Comparison of ENCODE assay signal across 8 cellular contexts in the genomic region with DNA sequence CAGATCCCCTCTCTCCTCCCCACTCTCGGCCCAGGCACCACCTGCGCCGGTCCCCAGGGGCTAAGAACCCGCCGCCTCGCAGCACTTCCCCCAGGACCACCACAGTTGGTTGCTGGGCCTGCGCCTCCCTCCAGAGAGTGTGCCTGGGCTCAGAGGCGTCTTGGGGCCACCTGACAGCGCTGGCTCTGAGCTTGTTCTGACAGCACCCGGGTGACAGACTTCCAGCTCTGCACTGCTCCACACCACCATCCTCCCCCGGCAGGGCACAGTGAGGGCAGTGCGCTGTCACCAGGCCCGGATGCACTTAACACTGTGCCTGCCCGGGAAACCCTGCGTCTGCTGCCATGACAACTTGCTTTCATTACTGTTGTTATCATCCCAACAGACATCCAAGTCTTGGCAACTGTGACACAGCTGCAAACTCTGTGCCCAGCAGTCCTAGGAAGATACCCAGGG. TPM values are rescaled to one million over a fixed set of nuclear protein-coding genes. Genes with fewer than 3 reads are reported as not detected.
DNase-seq lines count a peak whose midpoint lies in the region; ATAC-seq and TF ChIP-seq lines count a peak whose summit lies in the region.

No MANE protein-coding gene starts in this region.

- H3K27me3 Mint-ChIP-seq in activated naive CD4-positive, alpha-beta T cell treated with anti-CD3 and anti-CD28 coated beads, Interleukin-2, amount 50 U/mL, for 24 hours = no peaks in the 10 kb centered on the region

- H3K9me3 Mint-ChIP-seq in activated naive CD4-positive, alpha-beta T cell treated with anti-CD3 and anti-CD28 coated beads, Interleukin-2, amount 50 U/mL, for 24 hours = no peaks in the 10 kb centered on the region

- H3F3A ChIP-seq in GM23248 (ENCODE audit: insufficient read depth) (no peaks in the 10 kb centered on the region), OCI-LY1 (ENCODE audit: insufficient read depth, low read length) (no peaks in the 10 kb centered on the region)

- TF ChIP-seq CTCF in OCI-LY1 (IDR thresholded peaks at IDR 0.05; ENCODE audit: low read length) = no peak
- no peak for TF ChIP-seq CTCF in esophagus muscularis mucosa (IDR thresholded peaks at IDR 0.05)

- TF ChIP-seq POLR2A in esophagus muscularis mucosa (IDR thresholded peaks at IDR 0.05; ENCODE audit: low read depth) = no peak

- H3K4me2 ChIP-seq in GM23248 (ENCODE audit: unreplicated experiment) = no peak overlapping the region
- 0 out of 2 replicates have a peak overlapping the region, but pooled peaks have one; percentile 2 for H3K4me2 ChIP-seq in OCI-LY1 (ENCODE audit: low read length)

- TF ChIP-seq EP300 in esophagus muscularis mucosa (IDR thresholded peaks at IDR 0.05) = no peak

- H3K9me2 ChIP-seq in GM23248 (ENCODE audit: insufficient read depth) = no peaks in the 10 kb centered on the region
- H3K9me2 ChIP-seq in OCI-LY1 (ENCODE audit: low read depth, low read length) = no peaks in the 10 kb centered on the region

- DNase-seq in Ammon's horn (ENCODE audit: low spot score) (peak; percentile 80), GM23248 (peak; percentile 63), kidney tubule cell (ENCODE audit: low spot score) (peak; percentile 51), esophagus muscularis mucosa (ENCODE audit: extremely low spot score) (no peak)
- peak; percentile 27 to 35 for DNase-seq in stimulated activated CD8-positive, alpha-beta memory T cell treated with anti-CD3 and anti-CD28 coated beads, Interleukin-4, amount 100 ng/mL, for 1 hour (ENCODE audit: low read depth in 2 of 2, low spot score in 1 of 2)

- H3K27ac ChIP-seq in GM23248 = 0 out of 2 replicates have a peak overlapping the region, but pooled peaks have one; percentile 3
- H3K27ac ChIP-seq in OCI-LY1 (ENCODE audit: low read depth, low read length, poor library complexity, severe bottlenecking) = no peak overlapping the region
- peak overlapping the region in 1 of 4 donors; percentile 41 for H3K27ac ChIP-seq in esophagus muscularis mucosa (replicated peaks in 1 of 4)

- intact Hi-C loops in esophagus muscularis mucosa (cut with DNase I) = no loop called here

- in situ Hi-C loops in GM23248 (cut with MboI) = no loop called here

- H3K4me1 Mint-ChIP-seq in activated naive CD4-positive, alpha-beta T cell treated with anti-CD3 and anti-CD28 coated beads, Interleukin-2, amount 50 U/mL, for 24 hours = peaks cover 54% of the 10 kb centered on the region

- H3K9ac ChIP-seq in GM23248 (no peak overlapping the region), OCI-LY1 (ENCODE audit: low read length) (no peak overlapping the region)

- peak overlapping the region; percentile 88 for H3K27ac Mint-ChIP-seq in activated naive CD4-positive, alpha-beta T cell treated with anti-CD3 and anti-CD28 coated beads, Interleukin-2, amount 50 U/mL, for 24 hours

- H3K36me3 ChIP-seq in GM23248 (ENCODE audit: low read depth) (no peaks in the 10 kb centered on the region), OCI-LY1 (ENCODE audit: insufficient read depth, low read length) (no peaks in the 10 kb centered on the region; the same call in 1 of the 2 replicates), esophagus muscularis mucosa (no peaks in the 10 kb centered on the region)

- no peak overlapping the region for H3K4me3 ChIP-seq in GM23248
- no peak overlapping the region for H3K4me3 ChIP-seq in OCI-LY1 (ENCODE audit: low read depth, low read length, poor library complexity, severe bottlenecking)
- no peak overlapping the region for H3K4me3 ChIP-seq in esophagus muscularis mucosa

- H3K27me3 ChIP-seq in GM23248 (replicated peaks; ENCODE audit: insufficient read depth) (no peaks in the 10 kb centered on the region), OCI-LY1 (ENCODE audit: insufficient read depth, low read length) (peaks cover 8% of the 10 kb centered on the region), esophagus muscularis mucosa (no peaks in the 10 kb centered on the region)

- WGBS in GM23248 (ENCODE audit: low coverage in 1 of 2, low lambda C conversion rate in 2 of 2, missing lambda C conversion rate in 2 of 2), 2 experiments = 61 to 67% methylated on average over 15 of the region's 15 CpGs
- WGBS in esophagus muscularis mucosa = 30% methylated on average over 2 of the region's 15 CpGs

- peak overlapping the region; percentile 57 for H3K4me3 Mint-ChIP-seq in activated naive CD4-positive, alpha-beta T cell treated with anti-CD3 and anti-CD28 coated beads, Interleukin-2, amount 50 U/mL, for 24 hours

- H3K79me2 ChIP-seq in GM23248 (ENCODE audit: insufficient read depth) = peaks cover 100% of the 10 kb centered on the region
- H3K79me2 ChIP-seq in OCI-LY1 (ENCODE audit: insufficient read depth, low read length) = no peaks in the 10 kb centered on the region

- no peaks in the 10 kb centered on the region for H3K36me3 Mint-ChIP-seq in activated naive CD4-positive, alpha-beta T cell treated with anti-CD3 and anti-CD28 coated beads, Interleukin-2, amount 50 U/mL, for 24 hours

- H4K20me1 ChIP-seq in GM23248 (ENCODE audit: insufficient read depth) = peaks cover 9% of the 10 kb centered on the region; the same call in 1 of the 2 replicates
- H4K20me1 ChIP-seq in OCI-LY1 (ENCODE audit: insufficient read depth, low read length) = 0 out of 2 replicates have a peak, but pooled peaks cover 4% of the 10 kb centered on the region

- no peak for ATAC-seq in GM19035 (IDR thresholded peaks at IDR 0.05; ENCODE audit: unreplicated experiment)

- no peak overlapping the region for H2AFZ ChIP-seq in GM23248
- no peak overlapping the region for H2AFZ ChIP-seq in OCI-LY1 (ENCODE audit: low read length)

- H3K4me1 ChIP-seq in GM23248 (ENCODE audit: insufficient read depth) (no peaks in the 10 kb centered on the region), OCI-LY1 (ENCODE audit: insufficient read depth, low read length, severe bottlenecking) (peaks cover 11% of the 10 kb centered on the region), esophagus muscularis mucosa (peaks cover 30 to 60% (median 47%) of the 10 kb centered on the region in 4 donors)

- H3K9me3 ChIP-seq in GM23248 (ENCODE audit: low read depth) (no peaks in the 10 kb centered on the region), OCI-LY1 (ENCODE audit: low read length) (no peaks in the 10 kb centered on the region), esophagus muscularis mucosa (no peaks in the 10 kb centered on the region)

RNA-seq across cellular contexts. Expression of a gene that starts 6.6 kb away (rescaled TPM):
- 27.0 and 47.8 TPM in 2 replicates for total RNA-seq in GM23248 (2014; rRNA removed; shearing (Covaris generic))
- polyA plus RNA-seq in GM23248 (2016; fragmentation: Nextera tagmentation; extraction: Ambion mirVana) = 10.5 and 11.0 TPM in 2 replicates
- 10 to 100 TPM; 23.0 to 47.3 (median 41.4) TPM for total RNA-seq in esophagus muscularis mucosa

RNA-seq across cellular contexts. Expression of a gene that starts 20.4 kb away (rescaled TPM):
- total RNA-seq in GM23248 (2014; rRNA removed; shearing (Covaris generic)) = 36.7 and 39.7 TPM in 2 replicates
- 9.9 and 10.0 TPM in 2 replicates for polyA plus RNA-seq in GM23248 (2016; fragmentation: Nextera tagmentation; extraction: Ambion mirVana)
- 10 to 100 TPM; 59.8 to 97.4 (median 71.2) TPM for total RNA-seq in esophagus muscularis mucosa

RNA-seq across cellular contexts. Expression of a gene that starts 45.8 kb away (rescaled TPM):
- 74.9 and 77.5 TPM in 2 replicates for total RNA-seq in GM23248 (2014; rRNA removed; shearing (Covaris generic))
- polyA plus RNA-seq in GM23248 (2016; fragmentation: Nextera tagmentation; extraction: Ambion mirVana) = 5.3 and 5.9 TPM in 2 replicates
- total RNA-seq in esophagus muscularis mucosa = 10 to 100 TPM; 56.1 to 72.5 (median 69.4) TPM
